15 cellular contexts compared by ENCODE assay signal in genomic region chr2:28448738-28449100, GRCh38. TPM values are rescaled to one million over a fixed set of nuclear protein-coding genes. Genes with fewer than 3 reads are reported as not detected.
DNase-seq lines count a peak whose midpoint lies in the region; TF ChIP-seq lines count a peak whose summit lies in the region.
"Had no signal": no experiment of that assay in that cellular context is flagged by ENCODE, and none has a peak within 500 bp of the region (broad histone marks: within the 10 kb centered on the region; RNA-seq: fewer than 3 reads in every experiment).

No MANE protein-coding gene starts in this region.

- DNase-seq in activated CD4-positive, alpha-beta T cell treated with anti-CD3 and anti-CD28 coated beads, Interleukin-2, amount 10 ng/mL, durations not matched to agents 24 days and 14 days, result no peak
- no peak for DNase-seq in activated CD4-positive, alpha-beta T cell treated with anti-CD3 and anti-CD28 coated beads, Interleukin-2, amount 50 U/mL, for 1 hour
- no peak for DNase-seq in PC-9
- no peak for DNase-seq in HAP-1 (ENCODE audit: low spot score in 2 of 2)
- no peak for DNase-seq in 8988T
- DNase-seq in DMS53 (lab: John Stamatoyannopoulos, UW), result no peak
- DNase-seq: activated B cell treated with CpG ODN at 0.5 μM for 24 hours; CD8-positive, alpha-beta memory T cell; effector memory CD4-positive, alpha-beta T cell; NCI-H1694; ovary had no signal

- no peaks in the 10 kb centered on the region for H3K27me3 Mint-ChIP-seq in activated CD4-positive, alpha-beta T cell treated with anti-CD3 and anti-CD28 coated beads, Interleukin-2, amount 10 ng/mL, durations not matched to agents 24 days and 14 days
- H3K27me3 Mint-ChIP-seq in dendritic cell treated with granulocyte-macrophage colony-stimulating factor and Interleukin-4, amounts not matched to agents 40 ng/mL and 50 ng/mL, for 4 days, result no peaks in the 10 kb centered on the region

- intact Hi-C loops in activated CD4-positive, alpha-beta T cell treated with anti-CD3 and anti-CD28 coated beads, Interleukin-2, amount 10 ng/mL, durations not matched to agents 24 days and 14 days (cut with micrococcal nuclease), result loop anchor here (1.0 to 5.0 kb wide), 6 partner anchors 17 to 558 kb away; partner anchors contain the start of genes BABAM2, FOSL2 and RBKS
- intact Hi-C loops in PC-9 (cut with micrococcal nuclease; ENCODE audit: unreplicated experiment), result loop anchor here (1.0 to 2.0 kb wide), 3 partner anchors 12 to 650 kb away; no protein-coding TSS in a partner anchor
- intact Hi-C loops in dendritic cell treated with granulocyte-macrophage colony-stimulating factor and Interleukin-4, amounts not matched to agents 40 ng/mL and 50 ng/mL, for 4 days (cut with micrococcal nuclease), result loop anchor here (2.0 to 5.0 kb wide), 2 partner anchors 54 to 556 kb away; partner anchors contain the start of genes BABAM2 and RBKS

- TF ChIP-seq CTCF in PC-9 (conservative IDR thresholded peaks at IDR 0.05), result no peak

- H3K36me3 ChIP-seq in PC-9 (ENCODE audit: low read depth) (no peaks in the 10 kb centered on the region), skeletal muscle tissue (ENCODE audit: control insufficient read depth in 3 of 3, insufficient read depth in 3 of 3, low read length in 3 of 3) (no peaks in the 10 kb centered on the region), HAP-1 (replicated peaks) (no peaks in the 10 kb centered on the region)
- H3K36me3 ChIP-seq: ovary had no signal

- no TSS peak for BruUV-seq in PC-9 (replicated peaks; lab: Mats Ljungman, UMichigan)

- peaks cover 56% of the 10 kb centered on the region for H3F3A ChIP-seq in PC-9 (ENCODE audit: insufficient read depth, low read depth)

- CTCF ChIA-PET in PC-9 (lab: Charles Lee), result no interaction called here

- H3K79me2 ChIP-seq in PC-9 (ENCODE audit: low read depth), result no peaks in the 10 kb centered on the region

- in situ Hi-C loops in HAP-1 (cut with MboI; ENCODE audit: low sequenced_read_pairs), result no loop called here

- H3K27ac Mint-ChIP-seq in activated CD4-positive, alpha-beta T cell treated with anti-CD3 and anti-CD28 coated beads, Interleukin-2, amount 10 ng/mL, durations not matched to agents 24 days and 14 days, result peak overlapping the region; percentile 96
- H3K27ac Mint-ChIP-seq in dendritic cell treated with granulocyte-macrophage colony-stimulating factor and Interleukin-4, amounts not matched to agents 40 ng/mL and 50 ng/mL, for 4 days, result peak overlapping the region; percentile 92
- H3K27ac Mint-ChIP-seq: activated B cell treated with CpG ODN at 0.5 μM for 24 hours had no signal

- H3K4me3 Mint-ChIP-seq in activated CD4-positive, alpha-beta T cell treated with anti-CD3 and anti-CD28 coated beads, Interleukin-2, amount 10 ng/mL, durations not matched to agents 24 days and 14 days, result peak overlapping the region; percentile 43
- peak overlapping the region; percentile 11 for H3K4me3 Mint-ChIP-seq in dendritic cell treated with granulocyte-macrophage colony-stimulating factor and Interleukin-4, amounts not matched to agents 40 ng/mL and 50 ng/mL, for 4 days
- H3K4me3 Mint-ChIP-seq: activated B cell treated with CpG ODN at 0.5 μM for 24 hours; CD8-positive, alpha-beta memory T cell had no signal

- no peaks in the 10 kb centered on the region for H3K9me3 ChIP-seq in PC-9 (ENCODE audit: insufficient read depth, low read depth)
- no peaks in the 10 kb centered on the region for H3K9me3 ChIP-seq in skeletal muscle tissue (ENCODE audit: control insufficient read depth in 3 of 3, low read length in 3 of 3)
- no peaks in the 10 kb centered on the region for H3K9me3 ChIP-seq in HAP-1
- H3K9me3 ChIP-seq: ovary had no signal

- H3K4me2 ChIP-seq in PC-9, result peak overlapping the region; percentile 40

- H3K36me3 Mint-ChIP-seq in activated CD4-positive, alpha-beta T cell treated with anti-CD3 and anti-CD28 coated beads, Interleukin-2, amount 10 ng/mL, durations not matched to agents 24 days and 14 days (ENCODE audit: low read depth), result no peaks in the 10 kb centered on the region
- no peaks in the 10 kb centered on the region for H3K36me3 Mint-ChIP-seq in dendritic cell treated with granulocyte-macrophage colony-stimulating factor and Interleukin-4, amounts not matched to agents 40 ng/mL and 50 ng/mL, for 4 days (ENCODE audit: low read depth)
- H3K36me3 Mint-ChIP-seq: CD8-positive, alpha-beta memory T cell had no signal

- POLR2A ChIA-PET in PC-9 (lab: Charles Lee; ENCODE audit: unreplicated experiment), result no interaction called here

- H3K9me2 ChIP-seq in PC-9 (ENCODE audit: insufficient read depth), result no peaks in the 10 kb centered on the region

- peaks cover 2% of the 10 kb centered on the region for H3K9me3 Mint-ChIP-seq in activated CD4-positive, alpha-beta T cell treated with anti-CD3 and anti-CD28 coated beads, Interleukin-2, amount 10 ng/mL, durations not matched to agents 24 days and 14 days
- H3K9me3 Mint-ChIP-seq in dendritic cell treated with granulocyte-macrophage colony-stimulating factor and Interleukin-4, amounts not matched to agents 40 ng/mL and 50 ng/mL, for 4 days, result no peaks in the 10 kb centered on the region
- H3K9me3 Mint-ChIP-seq: activated B cell treated with CpG ODN at 0.5 μM for 24 hours; CD8-positive, alpha-beta memory T cell had no signal

- no peaks in the 10 kb centered on the region for H4K20me1 ChIP-seq in PC-9 (ENCODE audit: insufficient read depth)

- H3K9ac ChIP-seq in skeletal muscle tissue (ENCODE audit: low read depth in 1 of 3, low read length in 3 of 3), result no peak overlapping the region

- H3K4me1 ChIP-seq in PC-9 (replicated peaks; ENCODE audit: insufficient read depth), result peaks cover 76% of the 10 kb centered on the region
- H3K4me1 ChIP-seq in skeletal muscle tissue (ENCODE audit: control insufficient read depth in 3 of 3, insufficient read depth in 3 of 3, low read length in 3 of 3), result peaks cover 2 to 9% (median 6%) of the 10 kb centered on the region in 3 donors
- no peaks in the 10 kb centered on the region for H3K4me1 ChIP-seq in HAP-1

- H3K27me3 ChIP-seq in PC-9 (ENCODE audit: insufficient read depth, low read depth) (no peaks in the 10 kb centered on the region), skeletal muscle tissue (ENCODE audit: control insufficient read depth in 3 of 3, insufficient read depth in 3 of 3, low read length in 3 of 3) (no peaks in the 10 kb centered on the region), HAP-1 (ENCODE audit: low read depth) (no peaks in the 10 kb centered on the region)
- H3K27me3 ChIP-seq: ovary had no signal

- H3K4me3 ChIP-seq in PC-9, result no peak overlapping the region
- H3K4me3 ChIP-seq in skeletal muscle tissue (ENCODE audit: low read length in 3 of 3), result no peak overlapping the region
- H3K4me3 ChIP-seq in HAP-1, result no peak overlapping the region
- H3K4me3 ChIP-seq: GM12878, ovary had no signal

- peak overlapping the region; percentile 65 for H3K27ac ChIP-seq in PC-9
- H3K27ac ChIP-seq in skeletal muscle tissue (ENCODE audit: low read depth, low read length), result peak overlapping the region; percentile 11
- H3K27ac ChIP-seq: ovary had no signal

- no peak overlapping the region for H2AFZ ChIP-seq in PC-9

- H3K4me1 Mint-ChIP-seq in activated CD4-positive, alpha-beta T cell treated with anti-CD3 and anti-CD28 coated beads, Interleukin-2, amount 10 ng/mL, durations not matched to agents 24 days and 14 days, result peaks cover 66% of the 10 kb centered on the region
- peaks cover 91% of the 10 kb centered on the region for H3K4me1 Mint-ChIP-seq in dendritic cell treated with granulocyte-macrophage colony-stimulating factor and Interleukin-4, amounts not matched to agents 40 ng/mL and 50 ng/mL, for 4 days (ENCODE audit: low read depth)
- H3K4me1 Mint-ChIP-seq: activated B cell treated with CpG ODN at 0.5 μM for 24 hours had no signal

RNA-seq across cellular contexts. Expression of gene PLB1, which starts 47.1 kb away (rescaled TPM):
- total RNA-seq in activated CD4-positive, alpha-beta T cell treated with anti-CD3 and anti-CD28 coated beads, Interleukin-2, amount 10 ng/mL, durations not matched to agents 24 days and 14 days, result 0.63 and 1.8 TPM in 2 replicates
- total RNA-seq in PC-9 (2021) (1.7 and 2.7 TPM in 2 replicates), skeletal muscle tissue (1.0 TPM)
- total RNA-seq: OCI-LY7 had no signal

RNA-seq across cellular contexts. Expression of gene FOSL2, which starts 56.1 kb away (rescaled TPM):
- 73.2 and 80.6 TPM in 2 replicates for total RNA-seq in activated CD4-positive, alpha-beta T cell treated with anti-CD3 and anti-CD28 coated beads, Interleukin-2, amount 10 ng/mL, durations not matched to agents 24 days and 14 days
- total RNA-seq in PC-9 (2021), result 46.0 and 60.0 TPM in 2 replicates
- total RNA-seq in skeletal muscle tissue, result 10.4 TPM
